In the genomic region with DNA sequence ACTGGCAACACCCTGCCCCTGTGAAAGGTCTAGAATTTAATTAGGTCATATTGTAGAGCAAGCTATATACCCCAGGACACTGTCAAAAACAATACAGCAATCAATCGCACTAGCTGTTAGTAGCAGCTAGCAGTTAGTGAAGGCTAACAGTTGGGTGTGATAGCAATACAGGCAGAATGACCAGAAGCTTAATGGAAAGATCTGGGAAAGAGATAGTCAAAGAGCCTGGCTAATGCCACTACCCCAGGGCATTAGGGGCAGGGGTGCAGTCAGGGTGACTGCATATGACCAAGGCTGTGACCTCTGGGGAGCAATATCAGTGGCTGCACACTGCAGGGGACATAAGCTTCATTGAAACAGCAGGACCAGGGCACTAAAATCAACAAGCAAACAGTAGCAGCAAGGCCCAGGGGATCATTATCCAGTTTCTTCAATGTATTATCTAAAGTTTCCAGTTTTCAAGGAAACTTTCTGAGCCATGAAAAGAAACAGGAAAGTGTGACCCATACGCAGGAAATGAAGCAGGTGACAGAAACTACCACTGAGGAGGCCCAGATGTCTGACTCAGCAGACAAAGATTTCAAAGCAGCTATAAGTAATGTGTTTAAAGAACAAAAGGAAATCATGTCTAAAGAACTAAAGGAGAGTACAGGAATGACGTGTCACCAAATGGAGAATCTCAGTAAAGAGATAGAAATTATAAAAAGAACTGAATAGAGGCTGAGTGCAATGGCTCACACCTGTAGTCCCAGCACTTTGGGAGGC, we compare ENCODE assay signal across 11 cellular contexts.
DNase-seq lines count a peak whose midpoint lies in the region; ATAC-seq and TF ChIP-seq lines count a peak whose summit lies in the region.
"Had no signal": no experiment of that assay in that cellular context is flagged by ENCODE, and none has a peak within 500 bp of the region (broad histone marks: within the 10 kb centered on the region; RNA-seq: fewer than 3 reads in every experiment).

No MANE protein-coding gene starts in this region.

- H3K4me1 ChIP-seq in DND-41 (ENCODE audit: insufficient read depth, low read length), result peaks cover 23% of the 10 kb centered on the region

- H3K79me2 ChIP-seq in DND-41 (ENCODE audit: insufficient read depth, low read length), result no peaks in the 10 kb centered on the region

- H3K4me3 ChIP-seq in DND-41 (ENCODE audit: low read depth in 1 of 2, low read length in 2 of 2) (no peak overlapping the region), cardiac fibroblast (replicated peaks in 1 of 2; ENCODE audit: low read depth in 2 of 2, low read length in 2 of 2) (no peak overlapping the region), dorsolateral prefrontal cortex (no peak overlapping the region)

- TF ChIP-seq CTCF in DND-41 (IDR thresholded peaks at IDR 0.05; ENCODE audit: borderline replicate concordance, extremely low read depth, low read length, poor library complexity, severe bottlenecking), result no peak
- no peak for TF ChIP-seq CTCF in cardiac fibroblast (IDR thresholded peaks at IDR 0.05; ENCODE audit: low read depth, low read length)
- no peak for TF ChIP-seq CTCF in progenitor cell of endocrine pancreas (IDR thresholded peaks at IDR 0.05; ENCODE audit: unreplicated experiment)
- TF ChIP-seq CTCF in dorsolateral prefrontal cortex (IDR thresholded peaks at IDR 0.05 in 54 of 56, conservative IDR thresholded peaks at IDR 0.05 in 2 of 56; ENCODE audit: low read depth in 1 of 56, partially characterized antibody in 56 of 56), result no peak

- no peak overlapping the region for H3K4me2 ChIP-seq in DND-41 (ENCODE audit: insufficient read depth, low read length)

- H3K9ac ChIP-seq in DND-41 (ENCODE audit: low read depth, low read length), result no peak overlapping the region

- no peak overlapping the region for H3K4me3 Mint-ChIP-seq in progenitor cell of endocrine pancreas (ENCODE audit: low read depth)

- H3K27ac ChIP-seq in DND-41 (ENCODE audit: low read length) (no peak overlapping the region), dorsolateral prefrontal cortex (no peak overlapping the region)

- no peaks in the 10 kb centered on the region for H3K36me3 Mint-ChIP-seq in progenitor cell of endocrine pancreas (ENCODE audit: insufficient read depth)
- H3K36me3 Mint-ChIP-seq: naive B cell had no signal

- H3K4me1 Mint-ChIP-seq in progenitor cell of endocrine pancreas (ENCODE audit: low read depth), result peaks cover 7% of the 10 kb centered on the region

- intact Hi-C loops in dorsolateral prefrontal cortex (cut with DNase I), result no loop called here

- peak overlapping the region; percentile 44; the same call in 1 of the 2 replicates for H2AFZ ChIP-seq in DND-41 (ENCODE audit: low read depth, low read length)

- ATAC-seq in DND-41 (ENCODE audit: insufficient read depth, low read depth) (peak; percentile 57), HG03196 (IDR thresholded peaks at IDR 0.05; ENCODE audit: unreplicated experiment) (no peak)

- peaks cover 9% of the 10 kb centered on the region for H3K27me3 Mint-ChIP-seq in progenitor cell of endocrine pancreas
- H3K27me3 Mint-ChIP-seq: naive B cell had no signal

- no peaks in the 10 kb centered on the region for H4K20me1 ChIP-seq in DND-41 (ENCODE audit: insufficient read depth, low read length)

- no peaks in the 10 kb centered on the region for H3K9me3 Mint-ChIP-seq in progenitor cell of endocrine pancreas (ENCODE audit: low read depth)

- H3K9me3 ChIP-seq in DND-41 (ENCODE audit: insufficient read depth, low read length, severe bottlenecking), result no peaks in the 10 kb centered on the region

- peak overlapping the region; percentile 50 for H3K27ac Mint-ChIP-seq in progenitor cell of endocrine pancreas
- H3K27ac Mint-ChIP-seq: naive B cell had no signal

- H3K27me3 ChIP-seq in DND-41 (ENCODE audit: insufficient read depth, low read length, poor library complexity) (no peaks in the 10 kb centered on the region), dorsolateral prefrontal cortex (no peaks in the 10 kb centered on the region)

- DNase-seq in DND-41 (peak; percentile 24), NCI-H226 (peak; percentile 6), cardiac fibroblast (ENCODE audit: low read depth in 2 of 2) (peak; percentile 55 to 89), progenitor cell of endocrine pancreas (ENCODE audit: low spot score, unreplicated experiment) (no peak), NOMO-1 treated with DMSO at 0.1 percent for 48 hours (lab: John Stamatoyannopoulos, UW; ENCODE audit: unreplicated experiment) (no peak), dorsolateral prefrontal cortex (no peak), NCI-H526 treated with DMSO at 0.1 percent for 48 hours (lab: John Stamatoyannopoulos, UW) (no peak)
- DNase-seq: amygdala, hippocampal formation, naive B cell had no signal

- no peaks in the 10 kb centered on the region for H3K36me3 ChIP-seq in DND-41 (ENCODE audit: insufficient read depth, low read length)

Comparison
In these comparisons a context has a peak if more than half of its experiments do, and no peak if none do; other contexts are left out.
1. DNase-seq: peak in DND-41 (single experiment), NCI-H226 (single experiment) and cardiac fibroblast (2 of 2); none in progenitor cell of endocrine pancreas (single experiment), NOMO-1 treated with DMSO at 0.1 percent for 48 hours (single experiment), dorsolateral prefrontal cortex (0 of 10) and NCI-H526 treated with DMSO at 0.1 percent for 48 hours (single experiment).